In the genomic region with DNA sequence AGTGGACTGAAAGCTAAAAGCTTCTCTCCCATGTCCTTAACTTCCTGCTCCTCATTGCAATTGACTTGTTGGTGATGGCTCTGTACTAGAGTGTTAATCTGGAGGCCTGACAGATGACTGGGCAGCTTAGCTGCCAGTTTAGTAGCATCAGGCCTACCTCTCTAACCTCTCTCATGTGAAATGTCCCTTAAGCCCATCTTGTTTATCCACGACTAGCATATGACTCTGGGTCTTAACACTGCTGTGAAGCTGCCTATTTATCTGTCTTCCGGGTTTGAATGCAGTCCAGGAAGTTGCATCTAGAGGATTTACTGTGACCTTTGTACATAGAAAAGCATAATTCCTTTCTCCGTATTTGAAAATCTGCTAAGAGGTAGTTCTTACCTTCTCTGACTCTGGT, we compare ENCODE assay signal across 1 cellular context.
TF ChIP-seq lines count a peak whose summit lies in the region.

No MANE protein-coding gene starts in this region.

TF ChIP-seq in IMR-90, 13 proteins besides CTCF, POLR2A, EP300 and RAD21:
- TF ChIP-seq, protein P1, sequence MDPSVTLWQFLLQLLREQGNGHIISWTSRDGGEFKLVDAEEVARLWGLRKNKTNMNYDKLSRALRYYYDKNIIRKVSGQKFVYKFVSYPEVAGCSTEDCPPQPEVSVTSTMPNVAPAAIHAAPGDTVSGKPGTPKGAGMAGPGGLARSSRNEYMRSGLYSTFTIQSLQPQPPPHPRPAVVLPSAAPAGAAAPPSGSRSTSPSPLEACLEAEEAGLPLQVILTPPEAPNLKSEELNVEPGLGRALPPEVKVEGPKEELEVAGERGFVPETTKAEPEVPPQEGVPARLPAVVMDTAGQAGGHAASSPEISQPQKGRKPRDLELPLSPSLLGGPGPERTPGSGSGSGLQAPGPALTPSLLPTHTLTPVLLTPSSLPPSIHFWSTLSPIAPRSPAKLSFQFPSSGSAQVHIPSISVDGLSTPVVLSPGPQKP (IDR thresholded peaks at IDR 0.05; ENCODE audit: borderline replicate concordance, low read depth, low read length): no peak
- TF ChIP-seq MAZ (IDR thresholded peaks at IDR 0.05; ENCODE audit: borderline replicate concordance, low read depth, low read length) (no peak), SMC3 (IDR thresholded peaks at IDR 0.05; ENCODE audit: low read depth, low read length) (no peak), NFE2L2 (IDR thresholded peaks at IDR 0.05; ENCODE audit: low read depth, low read length) (no peak), MXI1 (IDR thresholded peaks at IDR 0.05; ENCODE audit: borderline replicate concordance, low read depth, low read length) (no peak), RCOR1 (IDR thresholded peaks at IDR 0.05; ENCODE audit: insufficient replicate concordance, low read length) (no peak), BHLHE40 (IDR thresholded peaks at IDR 0.05; ENCODE audit: low read depth, low read length) (no peak), FOS (IDR thresholded peaks at IDR 0.05; ENCODE audit: low read depth, low read length) (no peak), CHD1 (IDR thresholded peaks at IDR 0.05; ENCODE audit: low read depth, low read length) (no peak), MAFK (IDR thresholded peaks at IDR 0.05; ENCODE audit: low read depth, low read length) (no peak), CEBPB (IDR thresholded peaks at IDR 0.05; ENCODE audit: low read depth, low read length) (no peak), RFX5 (IDR thresholded peaks at IDR 0.05; ENCODE audit: low read depth, low read length) (no peak)
- TF ChIP-seq, protein P2, sequence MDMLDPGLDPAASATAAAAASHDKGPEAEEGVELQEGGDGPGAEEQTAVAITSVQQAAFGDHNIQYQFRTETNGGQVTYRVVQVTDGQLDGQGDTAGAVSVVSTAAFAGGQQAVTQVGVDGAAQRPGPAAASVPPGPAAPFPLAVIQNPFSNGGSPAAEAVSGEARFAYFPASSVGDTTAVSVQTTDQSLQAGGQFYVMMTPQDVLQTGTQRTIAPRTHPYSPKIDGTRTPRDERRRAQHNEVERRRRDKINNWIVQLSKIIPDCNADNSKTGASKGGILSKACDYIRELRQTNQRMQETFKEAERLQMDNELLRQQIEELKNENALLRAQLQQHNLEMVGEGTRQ (IDR thresholded peaks at IDR 0.05; ENCODE audit: low read depth, low read length): no peak
TF ChIP-seq in IMR-90: peak in this region for 0.
